Comparison of ENCODE assay signal across 2 cellular contexts in the genomic region with DNA sequence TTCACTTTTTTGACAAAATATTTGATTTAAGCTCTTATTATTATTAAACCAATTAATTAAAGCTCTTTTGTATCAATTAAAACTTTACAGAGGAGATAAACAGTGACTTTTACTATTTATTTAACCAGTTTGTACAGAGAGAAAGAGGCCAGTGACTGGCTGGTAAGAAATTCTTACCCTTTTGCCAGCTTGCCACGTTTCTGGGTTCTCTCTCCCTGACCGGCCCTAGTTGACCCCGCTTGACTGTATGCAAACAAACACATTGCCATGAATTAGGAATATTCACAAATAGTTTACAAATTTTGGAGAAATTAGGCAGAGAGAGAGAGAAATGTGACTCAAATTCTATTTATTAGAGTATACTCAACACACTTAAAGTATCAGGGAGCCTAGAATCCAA.
A peak's percentile ranks its signal among the peaks of the same experiment; 100 is the strongest.
TF ChIP-seq lines count a peak whose summit lies in the region.

No MANE protein-coding gene starts in this region.

TF ChIP-seq in liver, 16 proteins besides CTCF, POLR2A, EP300 and RAD21:
- no peak for TF ChIP-seq SP1 (IDR thresholded peaks at IDR 0.05)
- peak; percentile 31 for TF ChIP-seq YY1 (IDR thresholded peaks at IDR 0.05)
- TF ChIP-seq, protein P1, sequence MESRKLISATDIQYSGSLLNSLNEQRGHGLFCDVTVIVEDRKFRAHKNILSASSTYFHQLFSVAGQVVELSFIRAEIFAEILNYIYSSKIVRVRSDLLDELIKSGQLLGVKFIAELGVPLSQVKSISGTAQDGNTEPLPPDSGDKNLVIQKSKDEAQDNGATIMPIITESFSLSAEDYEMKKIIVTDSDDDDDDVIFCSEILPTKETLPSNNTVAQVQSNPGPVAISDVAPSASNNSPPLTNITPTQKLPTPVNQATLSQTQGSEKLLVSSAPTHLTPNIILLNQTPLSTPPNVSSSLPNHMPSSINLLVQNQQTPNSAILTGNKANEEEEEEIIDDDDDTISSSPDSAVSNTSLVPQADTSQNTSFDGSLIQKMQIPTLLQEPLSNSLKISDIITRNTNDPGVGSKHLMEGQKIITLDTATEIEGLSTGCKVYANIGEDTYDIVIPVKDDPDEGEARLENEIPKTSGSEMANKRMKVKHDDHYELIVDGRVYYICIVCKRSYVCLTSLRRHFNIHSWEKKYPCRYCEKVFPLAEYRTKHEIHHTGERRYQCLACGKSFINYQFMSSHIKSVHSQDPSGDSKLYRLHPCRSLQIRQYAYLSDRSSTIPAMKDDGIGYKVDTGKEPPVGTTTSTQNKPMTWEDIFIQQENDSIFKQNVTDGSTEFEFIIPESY (IDR thresholded peaks at IDR 0.05): no peak
- TF ChIP-seq, protein P2, sequence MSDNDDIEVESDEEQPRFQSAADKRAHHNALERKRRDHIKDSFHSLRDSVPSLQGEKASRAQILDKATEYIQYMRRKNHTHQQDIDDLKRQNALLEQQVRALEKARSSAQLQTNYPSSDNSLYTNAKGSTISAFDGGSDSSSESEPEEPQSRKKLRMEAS (IDR thresholded peaks at IDR 0.05): no peak
- peak; percentile 5 to 67 for TF ChIP-seq HNF4A (conservative IDR thresholded peaks at IDR 0.05)
- no peak for TF ChIP-seq FOXA1 (IDR thresholded peaks at IDR 0.05)
- TF ChIP-seq NR2F2 (IDR thresholded peaks at IDR 0.05): no peak
- TF ChIP-seq, protein P3, sequence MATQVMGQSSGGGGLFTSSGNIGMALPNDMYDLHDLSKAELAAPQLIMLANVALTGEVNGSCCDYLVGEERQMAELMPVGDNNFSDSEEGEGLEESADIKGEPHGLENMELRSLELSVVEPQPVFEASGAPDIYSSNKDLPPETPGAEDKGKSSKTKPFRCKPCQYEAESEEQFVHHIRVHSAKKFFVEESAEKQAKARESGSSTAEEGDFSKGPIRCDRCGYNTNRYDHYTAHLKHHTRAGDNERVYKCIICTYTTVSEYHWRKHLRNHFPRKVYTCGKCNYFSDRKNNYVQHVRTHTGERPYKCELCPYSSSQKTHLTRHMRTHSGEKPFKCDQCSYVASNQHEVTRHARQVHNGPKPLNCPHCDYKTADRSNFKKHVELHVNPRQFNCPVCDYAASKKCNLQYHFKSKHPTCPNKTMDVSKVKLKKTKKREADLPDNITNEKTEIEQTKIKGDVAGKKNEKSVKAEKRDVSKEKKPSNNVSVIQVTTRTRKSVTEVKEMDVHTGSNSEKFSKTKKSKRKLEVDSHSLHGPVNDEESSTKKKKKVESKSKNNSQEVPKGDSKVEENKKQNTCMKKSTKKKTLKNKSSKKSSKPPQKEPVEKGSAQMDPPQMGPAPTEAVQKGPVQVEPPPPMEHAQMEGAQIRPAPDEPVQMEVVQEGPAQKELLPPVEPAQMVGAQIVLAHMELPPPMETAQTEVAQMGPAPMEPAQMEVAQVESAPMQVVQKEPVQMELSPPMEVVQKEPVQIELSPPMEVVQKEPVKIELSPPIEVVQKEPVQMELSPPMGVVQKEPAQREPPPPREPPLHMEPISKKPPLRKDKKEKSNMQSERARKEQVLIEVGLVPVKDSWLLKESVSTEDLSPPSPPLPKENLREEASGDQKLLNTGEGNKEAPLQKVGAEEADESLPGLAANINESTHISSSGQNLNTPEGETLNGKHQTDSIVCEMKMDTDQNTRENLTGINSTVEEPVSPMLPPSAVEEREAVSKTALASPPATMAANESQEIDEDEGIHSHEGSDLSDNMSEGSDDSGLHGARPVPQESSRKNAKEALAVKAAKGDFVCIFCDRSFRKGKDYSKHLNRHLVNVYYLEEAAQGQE (IDR thresholded peaks at IDR 0.05): peak; percentile 2
- peak; percentile 65 to 81 for TF ChIP-seq RXRA (IDR thresholded peaks at IDR 0.05)

TF ChIP-seq in HepG2, 621 proteins besides CTCF, POLR2A, EP300 and RAD21:
- no peak for TF ChIP-seq FOXO1 (CRISPR knock-in tag; IDR thresholded peaks at IDR 0.05)
- no peak for TF ChIP-seq MED1 (CRISPR knock-in tag; IDR thresholded peaks at IDR 0.05)
- TF ChIP-seq CBX5 (CRISPR knock-in tag; IDR thresholded peaks at IDR 0.05; ENCODE audit: borderline replicate concordance): no peak
- no peak for TF ChIP-seq ZNF670 (CRISPR knock-in tag; IDR thresholded peaks at IDR 0.05; ENCODE audit: borderline replicate concordance)
- no peak for TF ChIP-seq ZNF709 (CRISPR knock-in tag; IDR thresholded peaks at IDR 0.05)
- no peak for TF ChIP-seq RFX5 (IDR thresholded peaks at IDR 0.05; ENCODE audit: low read depth, low read length)
